ENCODE assay signal across 19 cellular contexts in genomic region chr11:45176996-45177395, GRCh38. TPM values are rescaled to one million over a fixed set of nuclear protein-coding genes. Genes with fewer than 3 reads are reported as not detected.
DNase-seq lines count a peak whose midpoint lies in the region; ATAC-seq and TF ChIP-seq lines count a peak whose summit lies in the region.
"Had no signal": no experiment of that assay in that cellular context is flagged by ENCODE, and none has a peak within 500 bp of the region (broad histone marks: within the 10 kb centered on the region; RNA-seq: fewer than 3 reads in every experiment).

No MANE protein-coding gene starts in this region.

- no peak overlapping the region for H3K4me2 ChIP-seq in PC-9

- no peaks in the 10 kb centered on the region for H3K9me3 Mint-ChIP-seq in brain
- H3K9me3 Mint-ChIP-seq: activated naive CD8-positive, alpha-beta T cell treated with anti-CD3 and anti-CD28 coated beads for 36 hours; stimulated activated naive B cell treated with anti-CD40 and anti-IgM and Interleukin-4, amounts not matched to agents 10 μg/mL and 1 μg/mL and 100 μg/mL, for 72 hours had no signal

- no peaks in the 10 kb centered on the region for H4K20me1 ChIP-seq in PC-9 (ENCODE audit: insufficient read depth)

- intact Hi-C loops in right cardiac atrium (cut with DNase I) = no loop called here
- intact Hi-C loops in PC-9 (cut with micrococcal nuclease; ENCODE audit: unreplicated experiment) = no loop called here

- DNase-seq in DMS 273 (lab: John Stamatoyannopoulos, UW; ENCODE audit: unreplicated experiment) = peak; percentile 57
- DNase-seq in DMS 273 treated with DMSO at 0.1 percent for 48 hours (lab: John Stamatoyannopoulos, UW) = no peak
- DNase-seq in right cardiac atrium = peak in 2 of 3 donors; percentile 53 to 70
- no peak for DNase-seq in right atrium auricular region (ENCODE audit: low spot score)
- no peak for DNase-seq in NCI-H526 treated with DMSO at 0.1 percent for 48 hours (lab: John Stamatoyannopoulos, UW)
- DNase-seq in NCI-H510A (lab: John Stamatoyannopoulos, UW) = no peak
- no peak for DNase-seq in PC-9
- DNase-seq: activated CD4-positive, alpha-beta T cell treated with anti-CD3 and anti-CD28 coated beads for 4 hours; activated CD8-positive, alpha-beta memory T cell treated with anti-CD3 and anti-CD28 coated beads, Interleukin-2, amount 10 ng/mL, durations not matched to agents 7 days and 5 days; activated naive CD8-positive, alpha-beta T cell treated with anti-CD3 and anti-CD28 coated beads for 36 hours; brain microvascular endothelial cell; Kasumi-1; NCI-H146; stimulated activated naive B cell treated with anti-CD40 and anti-IgM and Interleukin-4, amounts not matched to agents 10 μg/mL and 1 μg/mL and 100 μg/mL, for 72 hours; trophoblast cell had no signal

- POLR2A ChIA-PET in PC-9 (lab: Charles Lee; ENCODE audit: unreplicated experiment) = no interaction called here

- H3K79me2 ChIP-seq in PC-9 (ENCODE audit: low read depth) = no peaks in the 10 kb centered on the region

- WGBS in right cardiac atrium = 46% methylated on average over 1 of the region's 1 CpG

- CTCF ChIA-PET in PC-9 (lab: Charles Lee) = interaction anchor here (0.6 kb wide), 1 partner anchor 594 kb away, joined by 3 read pairs; no protein-coding TSS in a partner anchor

- no peaks in the 10 kb centered on the region for H3K36me3 Mint-ChIP-seq in brain
- H3K36me3 Mint-ChIP-seq: activated CD8-positive, alpha-beta memory T cell treated with anti-CD3 and anti-CD28 coated beads, Interleukin-2, amount 10 ng/mL, durations not matched to agents 7 days and 5 days; activated naive CD8-positive, alpha-beta T cell treated with anti-CD3 and anti-CD28 coated beads for 36 hours had no signal

- H3K9me2 ChIP-seq in PC-9 (ENCODE audit: insufficient read depth) = no peaks in the 10 kb centered on the region

- H3K4me3 Mint-ChIP-seq in brain = no peak overlapping the region
- H3K4me3 Mint-ChIP-seq: activated CD8-positive, alpha-beta memory T cell treated with anti-CD3 and anti-CD28 coated beads, Interleukin-2, amount 10 ng/mL, durations not matched to agents 7 days and 5 days; activated naive CD8-positive, alpha-beta T cell treated with anti-CD3 and anti-CD28 coated beads for 36 hours; stimulated activated naive B cell treated with anti-CD40 and anti-IgM and Interleukin-4, amounts not matched to agents 10 μg/mL and 1 μg/mL and 100 μg/mL, for 72 hours had no signal

- no peaks in the 10 kb centered on the region for H3K36me3 ChIP-seq in right atrium auricular region
- no peaks in the 10 kb centered on the region for H3K36me3 ChIP-seq in PC-9 (ENCODE audit: low read depth)
- H3K36me3 ChIP-seq: brain microvascular endothelial cell, neutrophil had no signal

- ATAC-seq in right cardiac atrium = no peak
- ATAC-seq: activated CD8-positive, alpha-beta memory T cell treated with anti-CD3 and anti-CD28 coated beads, Interleukin-2, amount 10 ng/mL, durations not matched to agents 7 days and 5 days; heart left ventricle; stimulated activated naive B cell treated with anti-CD40 and anti-IgM and Interleukin-4, amounts not matched to agents 10 μg/mL and 1 μg/mL and 100 μg/mL, for 72 hours had no signal

- no peaks in the 10 kb centered on the region for H3K27me3 Mint-ChIP-seq in brain
- H3K27me3 Mint-ChIP-seq: activated naive CD8-positive, alpha-beta T cell treated with anti-CD3 and anti-CD28 coated beads for 36 hours had no signal

- peaks cover 32% of the 10 kb centered on the region for H3K4me1 Mint-ChIP-seq in brain

- H2AFZ ChIP-seq in PC-9 = no peak overlapping the region

- no peak overlapping the region for H3K4me3 ChIP-seq in right cardiac atrium (ENCODE audit: low read length)
- H3K4me3 ChIP-seq in right atrium auricular region = no peak overlapping the region
- no peak overlapping the region for H3K4me3 ChIP-seq in PC-9
- H3K4me3 ChIP-seq: heart left ventricle had no signal

- H3K9me3 ChIP-seq in right cardiac atrium (ENCODE audit: control insufficient read depth, low read length) (no peaks in the 10 kb centered on the region), right atrium auricular region (no peaks in the 10 kb centered on the region), PC-9 (ENCODE audit: insufficient read depth, low read depth) (no peaks in the 10 kb centered on the region)
- H3K9me3 ChIP-seq: heart left ventricle, neutrophil had no signal

- BruUV-seq in PC-9 (replicated peaks; lab: Mats Ljungman, UMichigan) = no TSS peak

- H3K4me1 ChIP-seq in right cardiac atrium (ENCODE audit: control insufficient read depth, insufficient read depth, low read length) (peaks cover 11% of the 10 kb centered on the region), right atrium auricular region (peaks cover 0 to 39% of the 10 kb centered on the region in 2 donors), PC-9 (replicated peaks; ENCODE audit: insufficient read depth) (0 out of 2 replicates have a peak, but pooled peaks cover 8% of the 10 kb centered on the region)

- peak overlapping the region in 3 of 5 experiments; percentile 19 to 55 (median 53) for H3K27ac Mint-ChIP-seq in brain
- H3K27ac Mint-ChIP-seq: activated CD8-positive, alpha-beta memory T cell treated with anti-CD3 and anti-CD28 coated beads, Interleukin-2, amount 10 ng/mL, durations not matched to agents 7 days and 5 days; activated naive CD8-positive, alpha-beta T cell treated with anti-CD3 and anti-CD28 coated beads for 36 hours; stimulated activated naive B cell treated with anti-CD40 and anti-IgM and Interleukin-4, amounts not matched to agents 10 μg/mL and 1 μg/mL and 100 μg/mL, for 72 hours had no signal

- no peaks in the 10 kb centered on the region for H3F3A ChIP-seq in PC-9 (ENCODE audit: insufficient read depth, low read depth)

- TF ChIP-seq CTCF in right atrium auricular region (IDR thresholded peaks at IDR 0.05) = no peak
- TF ChIP-seq CTCF in brain (conservative IDR thresholded peaks at IDR 0.05) = no peak
- TF ChIP-seq CTCF in PC-9 (conservative IDR thresholded peaks at IDR 0.05) = no peak

- H3K27ac ChIP-seq in right cardiac atrium (ENCODE audit: low read length) = peak overlapping the region; percentile 18
- H3K27ac ChIP-seq in right atrium auricular region = peak overlapping the region in 1 of 2 donors; percentile 92
- no peak overlapping the region for H3K27ac ChIP-seq in PC-9
- H3K27ac ChIP-seq: 22Rv1, brain microvascular endothelial cell, neutrophil had no signal

- H3K27me3 ChIP-seq in right cardiac atrium (ENCODE audit: control insufficient read depth, insufficient read depth) = no peaks in the 10 kb centered on the region
- H3K27me3 ChIP-seq in right atrium auricular region = no peaks in the 10 kb centered on the region
- no peaks in the 10 kb centered on the region for H3K27me3 ChIP-seq in PC-9 (ENCODE audit: insufficient read depth, low read depth)

RNA-seq across cellular contexts. Expression of gene PRDM11, which starts 30.6 kb away (rescaled TPM):
- total RNA-seq in right cardiac atrium (10 to 100 TPM; 27.5 to 33.9 (median 29.9) TPM), right atrium auricular region (10 to 100 TPM; 13.5 to 27.6 TPM), PC-9 (2021) (10.7 and 12.1 TPM in 2 replicates)
- polyA plus RNA-seq in right cardiac atrium (9.5 TPM), brain (ENCODE audit: insufficient read depth, low read depth, low replicate concordance) (4.2 TPM)

Comparison
In these comparisons a context has a peak if more than half of its experiments do, and no peak if none do; other contexts are left out.
1. DNase-seq: peak in DMS 273 (single experiment) and right cardiac atrium (2 of 3); none in DMS 273 treated with DMSO at 0.1 percent for 48 hours (single experiment), right atrium auricular region (single experiment), NCI-H526 treated with DMSO at 0.1 percent for 48 hours (single experiment), NCI-H510A (single experiment) and PC-9 (0 of 2).